ENCODE assay signal across 8 cellular contexts in the genomic region with DNA sequence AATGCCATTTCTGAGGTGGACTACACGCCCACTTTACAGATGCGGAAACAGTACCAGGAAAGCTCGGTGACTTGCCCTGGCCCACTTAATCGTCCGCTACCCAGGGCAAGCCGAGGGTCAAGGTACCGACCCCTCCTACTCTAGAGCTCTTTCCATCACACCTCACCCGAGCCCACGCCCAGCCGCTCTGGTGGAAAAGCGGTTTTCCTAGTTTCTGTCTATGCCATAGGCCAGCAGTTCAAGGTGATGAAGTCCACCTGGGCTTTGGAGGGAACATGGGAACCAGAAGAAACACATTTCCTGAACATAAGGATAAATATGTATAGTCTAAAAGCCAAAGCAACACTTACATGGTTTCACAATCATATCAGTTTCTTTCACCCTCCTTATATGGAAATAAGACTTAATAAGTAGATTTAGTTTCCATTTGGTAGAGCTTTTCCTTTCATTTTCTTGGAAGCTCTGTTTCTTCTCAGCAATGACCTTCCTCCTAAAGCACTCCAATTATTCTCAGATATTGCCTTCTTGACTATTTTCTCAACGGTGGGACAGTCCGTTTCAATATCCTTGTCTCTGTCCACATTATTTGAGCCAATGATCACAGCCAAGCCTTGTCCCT. TPM values are rescaled to one million over a fixed set of nuclear protein-coding genes. Genes with fewer than 3 reads are reported as not detected.
DNase-seq lines count a peak whose midpoint lies in the region; FAIRE-seq and TF ChIP-seq lines count a peak whose summit lies in the region.

No MANE protein-coding gene starts in this region.

- no peak overlapping the region for H3K27ac Mint-ChIP-seq in nephron progenitor cell

- no peak overlapping the region for H3K9ac ChIP-seq in kidney (ENCODE audit: low read length in 2 of 2)

- H3K4me3 Mint-ChIP-seq in nephron progenitor cell = peak overlapping the region; percentile 82

- peaks cover 0 to 16% (median 0%) of the 10 kb centered on the region in 45 donors for H3K27me3 ChIP-seq in dorsolateral prefrontal cortex

- peaks cover 13% of the 10 kb centered on the region for H3K4me1 Mint-ChIP-seq in nephron progenitor cell

- no peaks in the 10 kb centered on the region for H3K9me3 Mint-ChIP-seq in nephron progenitor cell

- no peaks in the 10 kb centered on the region for H3K9me3 ChIP-seq in kidney (ENCODE audit: control insufficient read depth in 1 of 2, low read length in 2 of 2)

- no peak for FAIRE-seq in kidney (lab: Jason Lieb, UNC)

- intact Hi-C loops in dorsolateral prefrontal cortex (cut with DNase I) = no loop called here
- intact Hi-C loops in kidney (cut with DNase I) = no loop called here

- H3K4me3 ChIP-seq in LNCaP clone FGC (ENCODE audit: low read depth, low read length) (peak overlapping the region; percentile 43), dorsolateral prefrontal cortex (peak overlapping the region in 58 of 59 donors; percentile 31 to 75 (median 62)), kidney (ENCODE audit: low read length in 2 of 2) (peak overlapping the region in 1 of 2 donors; percentile 48)

- H3K4me1 ChIP-seq in kidney (ENCODE audit: control insufficient read depth in 1 of 2, insufficient read depth in 1 of 2, low read depth in 1 of 2, low read length in 2 of 2) = peaks cover 3% of the 10 kb centered on the region in 2 donors

- TF ChIP-seq CTCF in LNCaP clone FGC (IDR thresholded peaks at IDR 0.05; ENCODE audit: control insufficient read depth, extremely low read depth, insufficient read depth) (no peak), dorsolateral prefrontal cortex (IDR thresholded peaks at IDR 0.05 in 54 of 56, conservative IDR thresholded peaks at IDR 0.05 in 2 of 56; ENCODE audit: low read depth in 1 of 56, partially characterized antibody in 56 of 56) (no peak), nephron progenitor cell (IDR thresholded peaks at IDR 0.05) (no peak), kidney (IDR thresholded peaks at IDR 0.05; ENCODE audit: borderline replicate concordance, extremely low read depth, insufficient read depth) (no peak)

- H3K36me3 Mint-ChIP-seq in nephron progenitor cell (ENCODE audit: low read depth) = no peaks in the 10 kb centered on the region

- DNase-seq in CD1c-positive myeloid dendritic cell (ENCODE audit: extremely low spot score) (peak; percentile 56), LNCaP clone FGC (ENCODE audit: low read depth) (no peak), dorsolateral prefrontal cortex (no peak), nephron progenitor cell (no peak), amniotic stem cell (lab: John Stamatoyannopoulos, UW) (no peak), kidney (no peak), NCI-H748 treated with DMSO at 0.1 percent for 48 hours (lab: John Stamatoyannopoulos, UW) (no peak), SHP77 treated with DMSO at 0.1 percent for 48 hours (lab: John Stamatoyannopoulos, UW) (no peak)

- H3K27ac ChIP-seq in dorsolateral prefrontal cortex (no peak overlapping the region), kidney (ENCODE audit: low read depth in 2 of 2, low read length in 2 of 2) (no peak overlapping the region)

- H3K36me3 ChIP-seq in kidney (ENCODE audit: control insufficient read depth in 1 of 2, insufficient read depth in 2 of 2, low read length in 2 of 2) = no peaks in the 10 kb centered on the region

- peaks cover 68% of the 10 kb centered on the region for H3K27me3 Mint-ChIP-seq in nephron progenitor cell (ENCODE audit: low read depth, poor library complexity)

RNA-seq across cellular contexts. Expression of a gene that starts 0.6 kb away (rescaled TPM):
- total RNA-seq in dorsolateral prefrontal cortex (1 to 10 TPM in 72 of 120 experiments, under 1 TPM in 46, not detected in 2; 0.20 to 5.0 (median 1.2) TPM), kidney (0.35 TPM)
- not detected for polyA plus RNA-seq in kidney (ENCODE audit: insufficient read depth, low read depth, low replicate concordance)
